1 cellular context compared by ENCODE assay signal in the genomic region with DNA sequence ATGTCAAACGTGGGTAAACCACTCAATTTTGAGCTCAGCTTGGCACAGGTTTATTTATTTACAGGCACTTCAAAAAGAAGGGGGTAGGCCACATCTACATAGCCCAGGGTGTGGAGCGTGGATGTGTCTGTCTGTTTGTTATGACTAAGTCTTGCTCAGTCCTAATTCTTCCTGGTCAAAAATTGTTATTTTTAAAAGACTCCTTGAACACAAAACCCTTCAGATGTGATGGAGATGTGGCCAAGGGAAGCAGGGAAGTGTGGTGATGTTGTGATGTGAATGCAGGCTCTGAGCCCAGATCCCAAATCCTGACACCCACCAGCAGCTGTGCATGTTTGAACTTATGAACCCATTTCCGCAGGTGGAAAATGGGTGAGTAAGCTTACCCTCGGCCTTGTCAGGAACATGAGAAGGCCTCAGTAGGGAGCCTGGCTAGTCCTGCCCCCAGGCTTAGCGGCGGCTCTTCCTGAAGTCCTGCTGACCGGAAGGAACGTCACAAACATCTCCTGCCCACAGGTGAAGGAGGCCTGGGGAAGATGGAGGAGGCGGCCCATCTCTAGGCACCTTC.
TF ChIP-seq lines count a peak whose summit lies in the region.

No MANE protein-coding gene starts in this region.

TF ChIP-seq in IMR-90, 13 proteins besides CTCF, POLR2A, EP300 and RAD21 (continued from another document):
- TF ChIP-seq, protein P1, sequence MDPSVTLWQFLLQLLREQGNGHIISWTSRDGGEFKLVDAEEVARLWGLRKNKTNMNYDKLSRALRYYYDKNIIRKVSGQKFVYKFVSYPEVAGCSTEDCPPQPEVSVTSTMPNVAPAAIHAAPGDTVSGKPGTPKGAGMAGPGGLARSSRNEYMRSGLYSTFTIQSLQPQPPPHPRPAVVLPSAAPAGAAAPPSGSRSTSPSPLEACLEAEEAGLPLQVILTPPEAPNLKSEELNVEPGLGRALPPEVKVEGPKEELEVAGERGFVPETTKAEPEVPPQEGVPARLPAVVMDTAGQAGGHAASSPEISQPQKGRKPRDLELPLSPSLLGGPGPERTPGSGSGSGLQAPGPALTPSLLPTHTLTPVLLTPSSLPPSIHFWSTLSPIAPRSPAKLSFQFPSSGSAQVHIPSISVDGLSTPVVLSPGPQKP (IDR thresholded peaks at IDR 0.05; ENCODE audit: borderline replicate concordance, low read depth, low read length) = no peak
- TF ChIP-seq SMC3 (IDR thresholded peaks at IDR 0.05; ENCODE audit: low read depth, low read length) (no peak), RCOR1 (IDR thresholded peaks at IDR 0.05; ENCODE audit: insufficient replicate concordance, low read length) (peak; percentile 70), MXI1 (IDR thresholded peaks at IDR 0.05; ENCODE audit: borderline replicate concordance, low read depth, low read length) (no peak), NFE2L2 (IDR thresholded peaks at IDR 0.05; ENCODE audit: low read depth, low read length) (no peak), CEBPB (IDR thresholded peaks at IDR 0.05; ENCODE audit: low read depth, low read length) (no peak)
- TF ChIP-seq, protein P2, sequence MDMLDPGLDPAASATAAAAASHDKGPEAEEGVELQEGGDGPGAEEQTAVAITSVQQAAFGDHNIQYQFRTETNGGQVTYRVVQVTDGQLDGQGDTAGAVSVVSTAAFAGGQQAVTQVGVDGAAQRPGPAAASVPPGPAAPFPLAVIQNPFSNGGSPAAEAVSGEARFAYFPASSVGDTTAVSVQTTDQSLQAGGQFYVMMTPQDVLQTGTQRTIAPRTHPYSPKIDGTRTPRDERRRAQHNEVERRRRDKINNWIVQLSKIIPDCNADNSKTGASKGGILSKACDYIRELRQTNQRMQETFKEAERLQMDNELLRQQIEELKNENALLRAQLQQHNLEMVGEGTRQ (IDR thresholded peaks at IDR 0.05; ENCODE audit: low read depth, low read length) = no peak
